1 cellular context compared by ENCODE assay signal in the genomic region with DNA sequence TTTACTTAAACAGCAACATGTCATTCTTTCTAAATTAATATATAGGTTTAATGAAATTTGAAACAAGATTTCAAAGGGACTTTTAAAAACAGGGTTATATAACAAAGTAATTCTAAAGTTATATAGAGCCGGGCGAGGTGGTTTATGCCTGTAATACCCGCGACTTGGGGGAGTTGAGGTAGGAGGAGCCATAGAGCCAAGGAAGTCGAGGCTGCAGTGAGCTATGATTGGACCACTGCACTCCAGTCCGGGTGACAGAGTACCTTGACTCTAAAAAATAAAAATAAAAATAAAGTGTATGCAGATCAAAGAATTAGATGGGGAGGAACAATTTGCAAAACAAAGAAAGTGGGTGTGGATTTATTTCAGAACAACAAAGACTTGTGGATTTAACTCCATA.
TF ChIP-seq lines count a peak whose summit lies in the region.

No MANE protein-coding gene starts in this region.

TF ChIP-seq in H1, 55 proteins besides CTCF, POLR2A, EP300 and RAD21:
- TF ChIP-seq EZH2 (IDR thresholded peaks at IDR 0.05; ENCODE audit: low read depth, low read length, severe bottlenecking) (no peak), MAX (IDR thresholded peaks at IDR 0.05) (no peak), NRF1 (IDR thresholded peaks at IDR 0.05; ENCODE audit: low read depth, low read length) (no peak), BACH1 (IDR thresholded peaks at IDR 0.05; ENCODE audit: low read length) (no peak)
